Comparison of ENCODE assay signal across 9 cellular contexts in the genomic region with DNA sequence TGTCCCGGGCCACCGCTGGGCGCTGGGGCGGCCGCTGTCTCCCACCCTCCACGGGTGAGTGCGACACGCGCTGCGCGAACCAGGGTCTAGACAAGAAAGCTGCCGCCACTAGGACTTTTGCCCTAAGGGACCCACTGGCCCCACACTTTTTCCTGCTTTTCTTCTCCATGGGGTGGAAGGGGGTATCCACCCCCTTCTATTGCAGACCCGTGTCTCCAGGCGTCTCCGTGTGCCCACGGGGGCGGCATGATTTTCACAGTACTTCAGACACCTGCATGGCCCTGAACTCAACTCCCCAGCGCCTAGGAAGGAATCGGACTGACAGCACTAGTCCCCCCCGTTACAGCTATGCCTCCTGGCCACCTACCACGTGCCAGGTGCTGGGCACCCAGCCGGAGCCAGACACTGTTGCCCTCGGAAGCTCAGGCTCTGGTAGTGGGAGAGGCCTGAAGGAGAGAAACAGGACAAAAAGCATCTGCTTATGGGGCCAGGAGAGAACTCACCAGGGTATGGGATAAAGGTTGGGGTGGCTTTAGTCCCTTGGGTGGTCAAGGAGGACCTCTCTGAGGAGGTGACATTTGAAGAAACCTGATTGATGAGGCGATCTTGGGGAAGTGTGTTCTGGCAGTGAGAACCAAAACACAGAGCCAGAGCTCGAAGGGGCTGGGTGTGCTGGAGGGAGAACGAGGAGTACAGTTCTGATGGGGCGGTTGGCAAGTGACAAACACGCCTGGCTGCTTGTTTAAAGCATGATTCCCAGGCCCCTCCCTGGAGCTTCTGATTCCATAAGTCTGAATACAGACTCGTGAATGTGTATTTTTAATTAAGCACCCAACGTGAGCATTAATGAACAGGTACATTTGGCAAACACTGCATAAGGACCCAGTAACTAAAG. TPM values are rescaled to one million over a fixed set of nuclear protein-coding genes. Genes with fewer than 3 reads are reported as not detected.
DNase-seq lines count a peak whose midpoint lies in the region; ATAC-seq, FAIRE-seq and TF ChIP-seq lines count a peak whose summit lies in the region.
"Had no signal": no experiment of that assay in that cellular context is flagged by ENCODE, and none has a peak within 500 bp of the region (broad histone marks: within the 10 kb centered on the region; RNA-seq: fewer than 3 reads in every experiment).

No MANE protein-coding gene starts in this region.

- no peaks in the 10 kb centered on the region for H3K9me3 ChIP-seq in endothelial cell of umbilical vein (replicated peaks; ENCODE audit: control insufficient read depth, insufficient read depth, low read length)
- H3K9me3 ChIP-seq in ovary: no peaks in the 10 kb centered on the region

- H3K4me3 ChIP-seq in LNCaP clone FGC (ENCODE audit: low read depth, low read length): peak overlapping the region; percentile 29
- H3K4me3 ChIP-seq in endothelial cell of umbilical vein (replicated peaks in 1 of 3; ENCODE audit: insufficient read depth in 1 of 3, low read depth in 1 of 3, low read length in 3 of 3): peak overlapping the region in 2 of 3 experiments; percentile 26 to 47
- peak overlapping the region; percentile 23 for H3K4me3 ChIP-seq in ovary

- no peak for TF ChIP-seq CTCF in Calu3 (IDR thresholded peaks at IDR 0.05; ENCODE audit: unreplicated experiment)
- TF ChIP-seq CTCF in LNCaP clone FGC (IDR thresholded peaks at IDR 0.05; ENCODE audit: control insufficient read depth, extremely low read depth, insufficient read depth): no peak
- TF ChIP-seq CTCF in endothelial cell of umbilical vein (IDR thresholded peaks at IDR 0.05; ENCODE audit: extremely low read depth in 1 of 2, insufficient read depth in 1 of 2, low read depth in 1 of 2, low read length in 2 of 2): no peak
- no peak for TF ChIP-seq CTCF in ovary (IDR thresholded peaks at IDR 0.05)

- H2AFZ ChIP-seq in endothelial cell of umbilical vein (ENCODE audit: low read depth, low read length): peak overlapping the region; percentile 49

- peaks cover 47% of the 10 kb centered on the region for H3K27me3 Mint-ChIP-seq in Calu3 (ENCODE audit: unreplicated experiment)

- peaks cover 0 to 5% of the 10 kb centered on the region in 2 experiments for H3K27me3 ChIP-seq in endothelial cell of umbilical vein (ENCODE audit: control insufficient read depth in 2 of 2, insufficient read depth in 2 of 2, low read length in 2 of 2)
- H3K27me3 ChIP-seq in ovary: no peaks in the 10 kb centered on the region

- H3K4me1 ChIP-seq in endothelial cell of umbilical vein (ENCODE audit: control insufficient read depth, extremely low read depth, insufficient read depth, low read length) (peaks cover 25% of the 10 kb centered on the region), ovary (ENCODE audit: insufficient read depth) (peaks cover 4% of the 10 kb centered on the region)

- POLR2A ChIA-PET in endothelial cell of umbilical vein (lab: Charles Lee): interaction anchor here (0.6 to 0.7 kb wide), 2 partner anchors 13 to 146 kb away, joined by 3 to 4 read pairs; no protein-coding TSS in a partner anchor

- H3K36me3 ChIP-seq in endothelial cell of umbilical vein (ENCODE audit: control insufficient read depth in 2 of 2, extremely low read depth in 1 of 2, insufficient read depth in 2 of 2, low read length in 2 of 2) (no peaks in the 10 kb centered on the region), ovary (no peaks in the 10 kb centered on the region)

- ATAC-seq in GM18861 (IDR thresholded peaks at IDR 0.05; ENCODE audit: unreplicated experiment): no peak

- no peak overlapping the region for H3K27ac Mint-ChIP-seq in Calu3 (ENCODE audit: unreplicated experiment)

- intact Hi-C loops in Calu3 (cut with micrococcal nuclease; ENCODE audit: unreplicated experiment): no loop called here
- intact Hi-C loops in endothelial cell of umbilical vein (cut with micrococcal nuclease): loop anchor here (1.0 kb wide), 3 partner anchors 20 to 157 kb away; no protein-coding TSS in a partner anchor
- intact Hi-C loops in ovary (cut with DNase I): no loop called here

- H3K9me3 Mint-ChIP-seq in Calu3 (ENCODE audit: low read depth, unreplicated experiment): peaks cover 9% of the 10 kb centered on the region

- H4K20me1 ChIP-seq in endothelial cell of umbilical vein (replicated peaks; ENCODE audit: control insufficient read depth, extremely low read depth, insufficient read depth, low read length): no peaks in the 10 kb centered on the region

- dilution Hi-C loops in endothelial cell of umbilical vein (cut with MboI; ENCODE audit: extremely low pct_ligation_motif_present, low sequenced_read_pairs): no loop called here

- H3K36me3 Mint-ChIP-seq in Calu3 (ENCODE audit: insufficient read depth, unreplicated experiment): peaks cover 21% of the 10 kb centered on the region

- 29 to 42% (median 30%) methylated on average over 19 to 30 of the region's 30 CpGs for WGBS in ovary, 3 donors

- peak overlapping the region; percentile 53 for H3K9ac ChIP-seq in endothelial cell of umbilical vein (replicated peaks; ENCODE audit: extremely low read depth, insufficient read depth, low read length)

- H3K4me3 Mint-ChIP-seq in Calu3 (ENCODE audit: low read depth, unreplicated experiment): peak overlapping the region; percentile 93

- no TSS peak for BruUV-seq in Calu3 (replicated peaks; lab: Mats Ljungman, UMichigan)
- BruUV-seq in endothelial cell of umbilical vein (replicated peaks; lab: Mats Ljungman, UMichigan): TSS peak; percentile 75

- no peak for FAIRE-seq in endothelial cell of umbilical vein (lab: Jason Lieb, UNC)
- FAIRE-seq in GM12892 (lab: Jason Lieb, UNC): no peak
- FAIRE-seq: bronchial epithelial cell had no signal

- DNase-seq in Calu3: peak; percentile 27
- no peak for DNase-seq in LNCaP clone FGC (ENCODE audit: low read depth)
- DNase-seq in endothelial cell of umbilical vein (ENCODE audit: low read depth, low spot score): no peak
- DNase-seq in ovary: no peak
- no peak for DNase-seq in SKM-1 treated with dmso at 0.1 percent for 144 hours (lab: John Stamatoyannopoulos, UW; ENCODE audit: unreplicated experiment)
- no peak for DNase-seq in GM12892 (ENCODE audit: insufficient read length)
- no peak for DNase-seq in GM19238 (ENCODE audit: insufficient read length, low spot score)

- H3K79me2 ChIP-seq in endothelial cell of umbilical vein (ENCODE audit: control insufficient read depth, insufficient read depth, low read length): no peaks in the 10 kb centered on the region

- peak overlapping the region; percentile 46 for H3K4me2 ChIP-seq in endothelial cell of umbilical vein (ENCODE audit: insufficient read depth, low read length)

- TF ChIP-seq EP300 in ovary (IDR thresholded peaks at IDR 0.05): no peak

- no peaks in the 10 kb centered on the region for H3K9me1 ChIP-seq in endothelial cell of umbilical vein (replicated peaks; ENCODE audit: control insufficient read depth, extremely low read depth, insufficient read depth, low read length)

- CTCF ChIA-PET in Calu3 (lab: Charles Lee) (interaction anchor here (0.6 to 1.2 kb wide), 7 partner anchors 16 to 1178 kb away, joined by 3 to 6 read pairs (median 5); no protein-coding TSS in a partner anchor), endothelial cell of umbilical vein (lab: Charles Lee) (interaction anchor here (0.7 to 4.9 kb wide), 10 partner anchors 11 to 157 kb away, joined by 3 to 42 read pairs (median 4); no protein-coding TSS in a partner anchor)

- peaks cover 22% of the 10 kb centered on the region for H3K4me1 Mint-ChIP-seq in Calu3 (ENCODE audit: low read depth, unreplicated experiment)

- TF ChIP-seq POLR2A in endothelial cell of umbilical vein (IDR thresholded peaks at IDR 0.05; ENCODE audit: low read depth, low read length): no peak
- TF ChIP-seq POLR2A in ovary (IDR thresholded peaks at IDR 0.05): no peak
- TF ChIP-seq POLR2A in GM12892 (IDR thresholded peaks at IDR 0.05; ENCODE audit: low read depth, low read length): no peak

- H3K27ac ChIP-seq in endothelial cell of umbilical vein (ENCODE audit: insufficient read depth, low read depth, low read length): no peak overlapping the region
- no peak overlapping the region for H3K27ac ChIP-seq in ovary

TF ChIP-seq in endothelial cell of umbilical vein, 7 proteins besides CTCF, POLR2A, EP300 and RAD21:
- TF ChIP-seq MYC (IDR thresholded peaks at IDR 0.05; ENCODE audit: low read depth, low read length): no peak
- TF ChIP-seq FOS (IDR thresholded peaks at IDR 0.05; ENCODE audit: borderline replicate concordance, insufficient read depth, low read length): no peak
- TF ChIP-seq GATA2 (IDR thresholded peaks at IDR 0.05; ENCODE audit: insufficient read depth, insufficient read length, low read depth, low read length): no peak
- no peak for TF ChIP-seq EZH2 (IDR thresholded peaks at IDR 0.05; ENCODE audit: borderline replicate concordance, low read depth, low read length, severe bottlenecking)
- TF ChIP-seq JUN (IDR thresholded peaks at IDR 0.05; ENCODE audit: borderline replicate concordance, insufficient read depth, insufficient read length, low read depth): no peak
- TF ChIP-seq, protein P1, sequence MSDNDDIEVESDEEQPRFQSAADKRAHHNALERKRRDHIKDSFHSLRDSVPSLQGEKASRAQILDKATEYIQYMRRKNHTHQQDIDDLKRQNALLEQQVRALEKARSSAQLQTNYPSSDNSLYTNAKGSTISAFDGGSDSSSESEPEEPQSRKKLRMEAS (IDR thresholded peaks at IDR 0.05; ENCODE audit: insufficient read depth, insufficient read length): no peak
- TF ChIP-seq POLR2AphosphoS5 (IDR thresholded peaks at IDR 0.05; ENCODE audit: insufficient read depth, low read depth, low read length): no peak

RNA-seq across cellular contexts. Expression of gene NFATC2, which starts 0.6 kb away (rescaled TPM):
- total RNA-seq in Calu3 (2022): 14.2 and 15.8 TPM in 2 replicates
- total RNA-seq in endothelial cell of umbilical vein: 12.9 and 13.0 TPM in 2 replicates
- polyA plus RNA-seq in endothelial cell of umbilical vein: 2.0 and 3.1 TPM in 2 replicates
- 3.6 and 3.7 TPM in 2 replicates for polyA plus RNA-seq in endothelial cell of umbilical vein (2011; cell fraction: cytosol; rRNA removed)
- polyA plus RNA-seq in endothelial cell of umbilical vein (2011; cell fraction: nucleus; rRNA removed): 8.8 and 9.8 TPM in 2 replicates
- polyA plus RNA-seq in endothelial cell of umbilical vein (2012): 5.0 and 6.5 TPM in 2 replicates
- 4.4 and 8.0 TPM in 2 replicates for polyA minus RNA-seq in endothelial cell of umbilical vein
- not detected for polyA minus RNA-seq in endothelial cell of umbilical vein (2011; cell fraction: cytosol; rRNA and poly(A)+ RNA removed)
- 16.8 and 24.5 TPM in 2 replicates for polyA minus RNA-seq in endothelial cell of umbilical vein (2011; cell fraction: nucleus; rRNA and poly(A)+ RNA removed)
- total RNA-seq in ovary: 1 to 10 TPM; 3.7 to 9.4 (median 5.1) TPM
- 1 to 10 TPM; 2.2 to 6.7 TPM for polyA plus RNA-seq in ovary
- polyA plus RNA-seq in GM12892 (2012; ENCODE audit: missing spikeins): 4.6 TPM
- total RNA-seq: bronchial epithelial cell had no signal
